ENCODE assay signal across 2 cellular contexts in genomic region chr11:72647882-72648281, GRCh38.
TF ChIP-seq lines count a peak whose summit lies in the region.

No MANE protein-coding gene starts in this region.

TF ChIP-seq in HepG2, 621 proteins besides CTCF, POLR2A, EP300 and RAD21:
- TF ChIP-seq MNT (IDR thresholded peaks at IDR 0.05) (peak; percentile 94), ZNF574 (CRISPR knock-in tag; IDR thresholded peaks at IDR 0.05) (no peak)
TF ChIP-seq in HepG2: peak in this region for 1.

TF ChIP-seq in H1, 55 proteins besides CTCF, POLR2A, EP300 and RAD21:
- TF ChIP-seq EGR1 (IDR thresholded peaks at IDR 0.05; ENCODE audit: borderline replicate concordance, low read depth, low read length) (no peak), TEAD4 (IDR thresholded peaks at IDR 0.05; ENCODE audit: low read depth, low read length) (no peak), SRF (IDR thresholded peaks at IDR 0.05; ENCODE audit: low read depth, low read length) (no peak)
